14 cellular contexts compared by ENCODE assay signal in genomic region chr18:62720048-62720447, GRCh38. TPM values are rescaled to one million over a fixed set of nuclear protein-coding genes. Genes with fewer than 3 reads are reported as not detected.
DNase-seq lines count a peak whose midpoint lies in the region; ATAC-seq and TF ChIP-seq lines count a peak whose summit lies in the region.
"Had no signal": no experiment of that assay in that cellular context is flagged by ENCODE, and none has a peak within 500 bp of the region (broad histone marks: within the 10 kb centered on the region; RNA-seq: fewer than 3 reads in every experiment).

No MANE protein-coding gene starts in this region.

- H3K27ac Mint-ChIP-seq in type B pancreatic cell = peak overlapping the region; percentile 65
- H3K27ac Mint-ChIP-seq in stimulated activated naive CD8-positive, alpha-beta T cell treated with anti-CD3 and anti-CD28 coated beads, Interleukin-15, amount 100 ng/mL, for 72 hours = no peak overlapping the region
- H3K27ac Mint-ChIP-seq: activated CD4-positive, alpha-beta memory T cell treated with anti-CD3 and anti-CD28 coated beads, Interleukin-2, amount 10 ng/mL, durations not matched to agents 7 days and 5 days had no signal

- H3K4me1 Mint-ChIP-seq in type B pancreatic cell (ENCODE audit: unreplicated experiment) = peaks cover 48% of the 10 kb centered on the region
- H3K4me1 Mint-ChIP-seq in stimulated activated naive CD8-positive, alpha-beta T cell treated with anti-CD3 and anti-CD28 coated beads, Interleukin-15, amount 100 ng/mL, for 72 hours = peaks cover 55% of the 10 kb centered on the region

- no peak overlapping the region for H2AFZ ChIP-seq in mammary epithelial cell (ENCODE audit: low read depth, low read length)

- peaks cover 4% of the 10 kb centered on the region for H3K36me3 Mint-ChIP-seq in type B pancreatic cell

- BruUV-seq in mammary epithelial cell (replicated peaks; lab: Mats Ljungman, UMichigan) = no TSS peak

- H3K27ac ChIP-seq in mammary epithelial cell (ENCODE audit: insufficient read depth, low read depth, low read length) (no peak overlapping the region), breast epithelium (no peak overlapping the region), angular gyrus (ENCODE audit: low read depth, low read length) (peak overlapping the region; percentile 26), iPS-18a (ENCODE audit: low read length) (no peak overlapping the region)
- H3K27ac ChIP-seq: SJSA1 had no signal

- TF ChIP-seq CTCF in mammary epithelial cell (conservative IDR thresholded peaks at IDR 0.05 in 1 of 2, IDR thresholded peaks at IDR 0.05 in 1 of 2; ENCODE audit: extremely low read depth in 1 of 2, insufficient read depth in 1 of 2, low read depth in 1 of 2, low read length in 2 of 2) (no peak), breast epithelium (IDR thresholded peaks at IDR 0.05) (no peak), type B pancreatic cell (conservative IDR thresholded peaks at IDR 0.05) (no peak)

- H3K27me3 ChIP-seq in mammary epithelial cell (ENCODE audit: insufficient read depth, low read length) (no peaks in the 10 kb centered on the region), breast epithelium (no peaks in the 10 kb centered on the region), iPS-18a (ENCODE audit: control insufficient read depth, insufficient read depth, low read length) (no peaks in the 10 kb centered on the region)
- H3K27me3 ChIP-seq: SJSA1 had no signal

- TF ChIP-seq POLR2A in breast epithelium (IDR thresholded peaks at IDR 0.05) = no peak

- no peak for DNase-seq in mammary epithelial cell
- DNase-seq in breast epithelium (ENCODE audit: low spot score in 2 of 2) = no peak
- no peak for DNase-seq in type B pancreatic cell (ENCODE audit: extremely low spot score, unreplicated experiment)
- DNase-seq in activated gamma-delta T cell (lab: John Stamatoyannopoulos, UW) = no peak
- DNase-seq in stimulated activated naive CD8-positive, alpha-beta T cell treated with anti-CD3 and anti-CD28 coated beads, Interleukin-15, amount 100 ng/mL, for 72 hours = no peak
- no peak for DNase-seq in C1 segment of cervical spinal cord (lab: John Stamatoyannopoulos, UW)
- DNase-seq: activated CD4-positive, alpha-beta memory T cell treated with anti-CD3 and anti-CD28 coated beads, Interleukin-2, amount 10 ng/mL, durations not matched to agents 7 days and 5 days; CD8-positive, alpha-beta memory T cell; IMR-90; NCI-H1105 treated with DMSO at 0.1 percent for 48 hours; trophoblast cell had no signal

- peaks cover 79% of the 10 kb centered on the region for H3K79me2 ChIP-seq in mammary epithelial cell (ENCODE audit: insufficient read depth, low read length)

- peak overlapping the region in 1 of 3 experiments; percentile 16 for H3K4me3 ChIP-seq in mammary epithelial cell (replicated peaks in 1 of 3; ENCODE audit: insufficient read depth in 1 of 3, low read depth in 2 of 3, low read length in 3 of 3)
- H3K4me3 ChIP-seq in breast epithelium = no peak overlapping the region
- peak overlapping the region; percentile 93 for H3K4me3 ChIP-seq in iPS-18a (ENCODE audit: low read length)
- H3K4me3 ChIP-seq: SJSA1 had no signal

- intact Hi-C loops in mammary epithelial cell (cut with micrococcal nuclease) (no loop called here), breast epithelium (cut with DNase I; ENCODE audit: low total_unique reads) (no loop called here)

- H3K4me1 ChIP-seq in mammary epithelial cell (ENCODE audit: insufficient read depth, low read length) (peaks cover 5% of the 10 kb centered on the region), breast epithelium (peaks cover 0 to 6% of the 10 kb centered on the region in 2 donors), iPS-18a (ENCODE audit: control insufficient read depth, low read depth, low read length) (peaks cover 60% of the 10 kb centered on the region)

- peaks cover 5% of the 10 kb centered on the region for H3K27me3 Mint-ChIP-seq in type B pancreatic cell
- no peaks in the 10 kb centered on the region for H3K27me3 Mint-ChIP-seq in stimulated activated naive CD8-positive, alpha-beta T cell treated with anti-CD3 and anti-CD28 coated beads, Interleukin-15, amount 100 ng/mL, for 72 hours
- H3K27me3 Mint-ChIP-seq: CD8-positive, alpha-beta memory T cell had no signal

- H3K36me3 ChIP-seq in mammary epithelial cell (ENCODE audit: insufficient read depth, low read length) = no peaks in the 10 kb centered on the region
- H3K36me3 ChIP-seq in breast epithelium = no peaks in the 10 kb centered on the region
- H3K36me3 ChIP-seq in iPS-18a (ENCODE audit: control insufficient read depth, low read depth, low read length) = no peaks in the 10 kb centered on the region

- no peak for ATAC-seq in stimulated activated naive CD8-positive, alpha-beta T cell treated with anti-CD3 and anti-CD28 coated beads, Interleukin-15, amount 100 ng/mL, for 72 hours

- in situ Hi-C loops in mammary epithelial cell (cut with MboI; ENCODE audit: low sequenced_read_pairs in 2 of 2) = no loop called here

- no peaks in the 10 kb centered on the region for H3K9me3 Mint-ChIP-seq in type B pancreatic cell
- H3K9me3 Mint-ChIP-seq in stimulated activated naive CD8-positive, alpha-beta T cell treated with anti-CD3 and anti-CD28 coated beads, Interleukin-15, amount 100 ng/mL, for 72 hours = no peaks in the 10 kb centered on the region
- H3K9me3 Mint-ChIP-seq: activated CD4-positive, alpha-beta memory T cell treated with anti-CD3 and anti-CD28 coated beads, Interleukin-2, amount 10 ng/mL, durations not matched to agents 7 days and 5 days; CD8-positive, alpha-beta memory T cell had no signal

- CTCF ChIA-PET in mammary epithelial cell (lab: Charles Lee; ENCODE audit: low non-redundant PET) = interaction anchor here (0.6 kb wide), 1 partner anchor 306 kb away, joined by 3 read pairs; no protein-coding TSS in a partner anchor

- no peaks in the 10 kb centered on the region for H4K20me1 ChIP-seq in mammary epithelial cell (ENCODE audit: insufficient read depth, low read length)

- dilution Hi-C loops in mammary epithelial cell (cut with HindIII; ENCODE audit: low sequenced_read_pairs) = no loop called here

- H3K9ac ChIP-seq in mammary epithelial cell (ENCODE audit: insufficient read depth, low read length) (no peak overlapping the region), iPS-18a (ENCODE audit: low read length) (peak overlapping the region; percentile 52)

- H3K9me3 ChIP-seq in mammary epithelial cell (replicated peaks; ENCODE audit: insufficient read depth, low read length) = no peaks in the 10 kb centered on the region
- H3K9me3 ChIP-seq in breast epithelium = no peaks in the 10 kb centered on the region
- H3K9me3 ChIP-seq in iPS-18a (ENCODE audit: control insufficient read depth, low read depth, low read length) = no peaks in the 10 kb centered on the region
- H3K9me3 ChIP-seq: SJSA1 had no signal

- H3K4me3 Mint-ChIP-seq in type B pancreatic cell = peak overlapping the region; percentile 96
- no peak overlapping the region for H3K4me3 Mint-ChIP-seq in stimulated activated naive CD8-positive, alpha-beta T cell treated with anti-CD3 and anti-CD28 coated beads, Interleukin-15, amount 100 ng/mL, for 72 hours
- H3K4me3 Mint-ChIP-seq: activated CD4-positive, alpha-beta memory T cell treated with anti-CD3 and anti-CD28 coated beads, Interleukin-2, amount 10 ng/mL, durations not matched to agents 7 days and 5 days had no signal

- peak overlapping the region; percentile 80 for H3K4me2 ChIP-seq in mammary epithelial cell (ENCODE audit: insufficient read depth, low read depth, low read length)

- 50% methylated on average over 4 of the region's 4 CpGs for WGBS in mammary epithelial cell (ENCODE audit: low coverage, missing lambda C conversion rate)

RNA-seq across cellular contexts. Expression of gene PHLPP1, which starts 4.7 kb away (rescaled TPM):
- total RNA-seq in mammary epithelial cell = 10 to 100 TPM in 1 of 2 donors, 1 to 10 TPM in 1; 9.3 to 14.8 TPM
- polyA plus RNA-seq in mammary epithelial cell = 8.4 TPM
- polyA minus RNA-seq in mammary epithelial cell = 36.2 TPM
- total RNA-seq in breast epithelium = 10 to 100 TPM in 2 of 3 donors, 1 to 10 TPM in 1; 9.8 to 19.9 (median 15.4) TPM
- 28.5 and 29.3 TPM in 2 replicates for total RNA-seq in type B pancreatic cell (ENCODE audit: low replicate concordance)
